28 cellular contexts compared by ENCODE assay signal in genomic region chr10:78146200-78146599, GRCh38.
"Had no signal": no experiment of that assay in that cellular context is flagged by ENCODE, and none has a peak within 500 bp of the region (broad histone marks: within the 10 kb centered on the region; RNA-seq: fewer than 3 reads in every experiment).

No MANE protein-coding gene starts in this region.

- H3K4me1 ChIP-seq: colonic mucosa, esophagus squamous epithelium, foreskin keratinocyte, gastrocnemius medialis, gastroesophageal sphincter, heart left ventricle, heart right ventricle had no signal

- H3K27ac ChIP-seq: colonic mucosa, coronary artery, dorsolateral prefrontal cortex, epithelial cell of prostate, esophagus muscularis mucosa, esophagus squamous epithelium, foreskin keratinocyte, gastrocnemius medialis, gastroesophageal sphincter, heart left ventricle, heart right ventricle had no signal

- H3K4me3 ChIP-seq: colonic mucosa, coronary artery, dorsolateral prefrontal cortex, esophagus muscularis mucosa, esophagus squamous epithelium, gastrocnemius medialis, gastroesophageal sphincter, heart left ventricle, heart right ventricle had no signal

- H3K36me3 ChIP-seq: colonic mucosa, esophagus muscularis mucosa, esophagus squamous epithelium, gastrocnemius medialis, gastroesophageal sphincter, heart left ventricle, heart right ventricle had no signal

- H3K9me3 ChIP-seq: colonic mucosa, esophagus muscularis mucosa, esophagus squamous epithelium, gastrocnemius medialis, gastroesophageal sphincter, heart left ventricle, heart right ventricle had no signal

- ATAC-seq: effector memory CD8-positive, alpha-beta T cell; esophagus mucosa; foreskin keratinocyte; gastrocnemius medialis; gastroesophageal sphincter; heart left ventricle; heart right ventricle had no signal

- DNase-seq: colonic mucosa; cortex of kidney; dermis blood vessel endothelial cell; dorsolateral prefrontal cortex; effector CD4-positive, alpha-beta T cell; effector CD8-positive, alpha-beta T cell; effector memory CD4-positive, alpha-beta T cell; effector memory CD8-positive, alpha-beta T cell; endodermal cell; erythroblast; esophagus squamous epithelium; foreskin fibroblast; foreskin keratinocyte; foreskin melanocyte; gastrocnemius medialis; glutamatergic neuron; head of caudate nucleus; heart left ventricle; heart right ventricle had no signal

- H3K27me3 ChIP-seq: colonic mucosa, esophagus muscularis mucosa, gastroesophageal sphincter had no signal

- FAIRE-seq: colon, endometrium, endothelial cell of umbilical vein, frontal cortex had no signal
